ENCODE assay signal across 19 cellular contexts in genomic region chr12:100279612-100280244, GRCh38. TPM values are rescaled to one million over a fixed set of nuclear protein-coding genes. Genes with fewer than 3 reads are reported as not detected.
DNase-seq lines count a peak whose midpoint lies in the region; ATAC-seq, FAIRE-seq and TF ChIP-seq lines count a peak whose summit lies in the region.
"Had no signal": no experiment of that assay in that cellular context is flagged by ENCODE, and none has a peak within 500 bp of the region (broad histone marks: within the 10 kb centered on the region; RNA-seq: fewer than 3 reads in every experiment).

No MANE protein-coding gene starts in this region.

- no peak for TF ChIP-seq CTCF in osteocyte (IDR thresholded peaks at IDR 0.05)
- no peak for TF ChIP-seq CTCF in lower lobe of right lung (IDR thresholded peaks at IDR 0.05)
- TF ChIP-seq CTCF in adrenal gland (IDR thresholded peaks at IDR 0.05) = no peak

- H3K4me1 ChIP-seq in lower lobe of right lung = no peaks in the 10 kb centered on the region
- H3K4me1 ChIP-seq in adrenal gland (replicated peaks in 1 of 2) = peaks cover 0 to 6% of the 10 kb centered on the region in 2 donors

- H3K4me3 Mint-ChIP-seq in osteocyte (ENCODE audit: unreplicated experiment) = no peak overlapping the region
- H3K4me3 Mint-ChIP-seq: activated CD8-positive, alpha-beta T cell treated with anti-CD3 and anti-CD28 coated beads, Interleukin-2, amount 10 ng/mL, durations not matched to agents 7 days and 5 days; activated T-helper 1 cell treated with anti-CD3 and anti-CD28 coated beads, Interleukin-12 subunit alpha, Interleukin-12 subunit beta, Interleukin-2, Interleukin-4 antibody, amounts not matched to agents 30 ng/mL and 10 ng/mL and 1 ng/mL, durations not matched to agents 14 hours and 24 hours and 36 hours; IgD-negative memory B cell had no signal

- FAIRE-seq in H54 (lab: Jason Lieb, UNC) = peak; percentile 36
- FAIRE-seq: colon, RCC 7860 had no signal

- H3K4me3 ChIP-seq in lower lobe of right lung = no peak overlapping the region
- H3K4me3 ChIP-seq in adrenal gland = no peak overlapping the region
- H3K4me3 ChIP-seq: left lung had no signal

- H3K9me3 Mint-ChIP-seq in osteocyte (ENCODE audit: unreplicated experiment) = no peaks in the 10 kb centered on the region
- H3K9me3 Mint-ChIP-seq: activated T-helper 1 cell treated with anti-CD3 and anti-CD28 coated beads, Interleukin-12 subunit alpha, Interleukin-12 subunit beta, Interleukin-2, Interleukin-4 antibody, amounts not matched to agents 30 ng/mL and 10 ng/mL and 1 ng/mL, durations not matched to agents 14 hours and 24 hours and 36 hours; IgD-negative memory B cell; naive thymus-derived CD8-positive, alpha-beta T cell had no signal

- H3K27me3 Mint-ChIP-seq in osteocyte (ENCODE audit: unreplicated experiment) = no peaks in the 10 kb centered on the region
- H3K27me3 Mint-ChIP-seq: IgD-negative memory B cell; naive thymus-derived CD8-positive, alpha-beta T cell had no signal

- peaks cover 20% of the 10 kb centered on the region for H3K36me3 ChIP-seq in lower lobe of right lung
- H3K36me3 ChIP-seq in adrenal gland (replicated peaks in 1 of 2) = peaks cover 0 to 5% of the 10 kb centered on the region in 2 donors

- H3K9me3 ChIP-seq in lower lobe of right lung = no peaks in the 10 kb centered on the region
- no peaks in the 10 kb centered on the region for H3K9me3 ChIP-seq in adrenal gland (replicated peaks in 1 of 3)
- H3K9me3 ChIP-seq: left lung had no signal

- ATAC-seq in lower lobe of right lung = no peak
- ATAC-seq: activated CD8-positive, alpha-beta T cell treated with anti-CD3 and anti-CD28 coated beads, Interleukin-2, amount 10 ng/mL, durations not matched to agents 7 days and 5 days; left lung; naive thymus-derived CD8-positive, alpha-beta T cell had no signal

- WGBS in adrenal gland, 4 donors = 93 to 100% (median 96%) methylated on average over 1 of the region's 1 CpG

- H3K27ac ChIP-seq in lower lobe of right lung = no peak overlapping the region
- H3K27ac ChIP-seq in adrenal gland = no peak overlapping the region
- H3K27ac ChIP-seq: epithelial cell of prostate, left lung had no signal

- peak overlapping the region; percentile 59 for H3K27ac Mint-ChIP-seq in osteocyte (ENCODE audit: unreplicated experiment)
- H3K27ac Mint-ChIP-seq: activated CD8-positive, alpha-beta T cell treated with anti-CD3 and anti-CD28 coated beads, Interleukin-2, amount 10 ng/mL, durations not matched to agents 7 days and 5 days; activated T-helper 1 cell treated with anti-CD3 and anti-CD28 coated beads, Interleukin-12 subunit alpha, Interleukin-12 subunit beta, Interleukin-2, Interleukin-4 antibody, amounts not matched to agents 30 ng/mL and 10 ng/mL and 1 ng/mL, durations not matched to agents 14 hours and 24 hours and 36 hours had no signal

- TF ChIP-seq POLR2A in H54 (IDR thresholded peaks at IDR 0.05; ENCODE audit: low read depth, low read length) (no peak), adrenal gland (IDR thresholded peaks at IDR 0.05) (no peak)

- intact Hi-C loops in lower lobe of right lung (cut with DNase I) (no loop called here), adrenal gland (cut with DNase I) (no loop called here)

- H3K36me3 Mint-ChIP-seq in osteocyte (ENCODE audit: unreplicated experiment) = peaks cover 11% of the 10 kb centered on the region

- peaks cover 16% of the 10 kb centered on the region for H3K4me1 Mint-ChIP-seq in osteocyte (ENCODE audit: unreplicated experiment)

- no peaks in the 10 kb centered on the region for H3K27me3 ChIP-seq in lower lobe of right lung (ENCODE audit: low read depth)
- no peaks in the 10 kb centered on the region for H3K27me3 ChIP-seq in adrenal gland
- H3K27me3 ChIP-seq: left lung had no signal

- DNase-seq in H54 (ENCODE audit: insufficient read length, low spot score) = no peak
- peak; percentile 41 for DNase-seq in astrocyte of the hippocampus (ENCODE audit: low read depth, low spot score)
- DNase-seq in iris pigment epithelial cell (ENCODE audit: low read depth) = peak; percentile 12
- no peak for DNase-seq in osteocyte (ENCODE audit: extremely low spot score, unreplicated experiment)
- DNase-seq in lower lobe of right lung = no peak
- no peak for DNase-seq in adrenal gland
- no peak for DNase-seq in NCI-H1930 (lab: John Stamatoyannopoulos, UW)
- DNase-seq in activated CD4-positive, alpha-beta T cell treated with anti-CD3 and anti-CD28 coated beads for 4 hours = no peak
- DNase-seq: activated CD8-positive, alpha-beta T cell treated with anti-CD3 and anti-CD28 coated beads, Interleukin-2, amount 10 ng/mL, durations not matched to agents 7 days and 5 days; head of caudate nucleus; left lung; MV-4-11; naive thymus-derived CD8-positive, alpha-beta T cell; NCI-H2171 had no signal

RNA-seq across cellular contexts. Expression of gene SCYL2, which starts 12.8 kb away (rescaled TPM):
- total RNA-seq in osteocyte (47.3 and 48.4 TPM in 2 replicates), lower lobe of right lung (45.0 TPM), adrenal gland (10 to 100 TPM; 29.9 to 54.6 (median 41.7) TPM)
- 10 to 100 TPM; 12.1 to 45.0 (median 14.6) TPM for polyA plus RNA-seq in adrenal gland

RNA-seq across cellular contexts. Expression of gene DEPDC4, which starts 12.8 kb away (rescaled TPM):
- 1.4 TPM in 2 replicates for total RNA-seq in osteocyte
- total RNA-seq in lower lobe of right lung = 2.0 TPM
- total RNA-seq in adrenal gland = 1 to 10 TPM in 4 of 8 donors, under 1 TPM in 3, not detected in 1; 0.17 to 3.5 (median 1.5) TPM
- polyA plus RNA-seq in adrenal gland = 1 to 10 TPM in 2 of 3 donors, under 1 TPM in 1; 0.67 to 1.7 (median 1.2) TPM

Comparison
In these comparisons a context has a peak if more than half of its experiments do, and no peak if none do; other contexts are left out.
1. DNase-seq: peak in astrocyte of the hippocampus (single experiment) and iris pigment epithelial cell (single experiment); none in H54 (single experiment), osteocyte (single experiment), lower lobe of right lung (single experiment), adrenal gland (0 of 7), NCI-H1930 (0 of 2) and activated CD4-positive, alpha-beta T cell treated with anti-CD3 and anti-CD28 coated beads for 4 hours (0 of 2).